In the genomic region with DNA sequence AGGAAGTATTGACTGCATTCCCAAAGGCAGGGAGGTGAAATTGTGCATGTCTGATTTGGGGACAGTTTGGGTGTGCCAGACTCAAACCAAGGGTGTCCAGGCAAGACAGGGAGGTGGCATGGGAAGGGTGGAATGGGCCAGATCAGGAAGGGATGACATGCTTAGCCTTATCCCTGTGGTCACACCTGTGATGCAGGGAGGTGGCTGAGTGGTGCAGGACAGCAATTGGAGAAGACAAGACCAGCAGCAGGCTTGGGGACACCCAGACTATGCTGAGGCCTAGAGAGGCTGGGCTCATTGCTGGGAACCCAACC, we compare ENCODE assay signal across 14 cellular contexts. TPM values are rescaled to one million over a fixed set of nuclear protein-coding genes. Genes with fewer than 3 reads are reported as not detected.
DNase-seq lines count a peak whose midpoint lies in the region; ATAC-seq and TF ChIP-seq lines count a peak whose summit lies in the region.
"Had no signal": no experiment of that assay in that cellular context is flagged by ENCODE, and none has a peak within 500 bp of the region (broad histone marks: within the 10 kb centered on the region; RNA-seq: fewer than 3 reads in every experiment).

No MANE protein-coding gene starts in this region.

- no peak overlapping the region for H3K27ac ChIP-seq in CD4-positive, CD25-positive, alpha-beta regulatory T cell (ENCODE audit: insufficient read depth, low read length, poor library complexity, severe bottlenecking)
- no peak overlapping the region; the same call in 1 of the 2 replicates for H3K27ac ChIP-seq in HEK293 (ENCODE audit: extremely low read depth, low read depth, low read length)
- peak overlapping the region; percentile 47 for H3K27ac ChIP-seq in cingulate gyrus (ENCODE audit: low read depth, low read length)
- H3K27ac ChIP-seq: epithelial cell of prostate had no signal

- peak overlapping the region in 3 of 4 donors; percentile 8 to 59 (median 17) for H3K4me3 Mint-ChIP-seq in CD4-positive, CD25-positive, alpha-beta regulatory T cell
- peak overlapping the region; percentile 48 for H3K4me3 Mint-ChIP-seq in osteocyte (ENCODE audit: unreplicated experiment)

- peaks cover 27% of the 10 kb centered on the region for H3K4me1 ChIP-seq in CD4-positive, CD25-positive, alpha-beta regulatory T cell (ENCODE audit: control insufficient read depth, insufficient read depth, low read length, poor library complexity, severe bottlenecking)
- H3K4me1 ChIP-seq in HEK293 (ENCODE audit: control insufficient read depth, insufficient read depth, low read length): peaks cover 11% of the 10 kb centered on the region

- H3K4me3 ChIP-seq in CD4-positive, CD25-positive, alpha-beta regulatory T cell (ENCODE audit: low read depth, low read length): no peak overlapping the region
- H3K4me3 ChIP-seq in HEK293 (ENCODE audit: low read depth, low read length): no peak overlapping the region
- H3K4me3 ChIP-seq: lung had no signal

- CTCF ChIA-PET in HEK293 (lab: Yijun Ruan, JAX): interaction anchor here (0.6 to 1.0 kb wide), 2 partner anchors 37 to 51 kb away, joined by 3 read pairs; no protein-coding TSS in a partner anchor

- H3K36me3 Mint-ChIP-seq in CD4-positive, CD25-positive, alpha-beta regulatory T cell: no peaks in the 10 kb centered on the region
- no peaks in the 10 kb centered on the region for H3K36me3 Mint-ChIP-seq in osteocyte (ENCODE audit: unreplicated experiment)

- intact Hi-C loops in sciatic nerve (cut with DNase I): no loop called here

- peak overlapping the region in 1 of 3 donors; percentile 28 for H3K27ac Mint-ChIP-seq in CD4-positive, CD25-positive, alpha-beta regulatory T cell
- H3K27ac Mint-ChIP-seq in osteocyte (ENCODE audit: unreplicated experiment): no peak overlapping the region
- H3K27ac Mint-ChIP-seq: activated T-helper 2 cell treated with anti-CD3 and anti-CD28 coated beads, Interferon-gamma antibody, Interleukin-2, Interleukin-4, amounts not matched to agents 10 μg/mL and 5 μg/mL and 100 μg/mL, durations not matched to agents 14 hours and 24 hours and 36 hours had no signal

- no peak for DNase-seq in CD4-positive, CD25-positive, alpha-beta regulatory T cell
- no peak for DNase-seq in osteocyte (ENCODE audit: extremely low spot score, unreplicated experiment)
- DNase-seq in sciatic nerve (ENCODE audit: low spot score): no peak
- no peak for DNase-seq in HuH-7 (ENCODE audit: low spot score)
- no peak for DNase-seq in NCI-H510A treated with DMSO at 0.1 percent for 48 hours (lab: John Stamatoyannopoulos, UW)
- DNase-seq: activated CD4-positive, alpha-beta T cell treated with anti-CD3 and anti-CD28 coated beads for 4 hours; NCI-H1436 treated with DMSO at 0.1 percent for 48 hours had no signal

- peaks cover 0 to 34% (median 3%) of the 10 kb centered on the region in 4 donors for H3K4me1 Mint-ChIP-seq in CD4-positive, CD25-positive, alpha-beta regulatory T cell
- H3K4me1 Mint-ChIP-seq in osteocyte (ENCODE audit: unreplicated experiment): peaks cover 21% of the 10 kb centered on the region

- peaks cover 26% of the 10 kb centered on the region for H3K27me3 ChIP-seq in CD4-positive, CD25-positive, alpha-beta regulatory T cell (ENCODE audit: control insufficient read depth, insufficient read depth, low read length)

- TF ChIP-seq CTCF in HEK293 (tag by site-specific recombination; IDR thresholded peaks at IDR 0.05) (no peak), osteocyte (IDR thresholded peaks at IDR 0.05) (no peak)

- no peaks in the 10 kb centered on the region for H3K36me3 ChIP-seq in CD4-positive, CD25-positive, alpha-beta regulatory T cell (ENCODE audit: control insufficient read depth, insufficient read depth, low read length)
- no peaks in the 10 kb centered on the region for H3K36me3 ChIP-seq in HEK293 (ENCODE audit: control insufficient read depth in 2 of 2, insufficient read depth in 1 of 2, low read length in 2 of 2)
- H3K36me3 ChIP-seq: cardiac muscle cell had no signal

- H3K9me3 Mint-ChIP-seq in CD4-positive, CD25-positive, alpha-beta regulatory T cell: peaks cover 0 to 2% (median 0%) of the 10 kb centered on the region in 7 donors
- H3K9me3 Mint-ChIP-seq in osteocyte (ENCODE audit: unreplicated experiment): no peaks in the 10 kb centered on the region
- H3K9me3 Mint-ChIP-seq: activated T-helper 2 cell treated with anti-CD3 and anti-CD28 coated beads, Interferon-gamma antibody, Interleukin-2, Interleukin-4, amounts not matched to agents 10 μg/mL and 5 μg/mL and 100 μg/mL, durations not matched to agents 14 hours and 24 hours and 36 hours had no signal

- peaks cover 56% of the 10 kb centered on the region for H3K27me3 Mint-ChIP-seq in CD4-positive, CD25-positive, alpha-beta regulatory T cell
- H3K27me3 Mint-ChIP-seq in osteocyte (ENCODE audit: unreplicated experiment): peaks cover 8% of the 10 kb centered on the region

- POLR2A ChIA-PET in HEK293 (lab: Yijun Ruan, JAX): interaction anchor here (0.9 kb wide), 1 partner anchor 22 kb away, joined by 3 read pairs; no protein-coding TSS in a partner anchor

- H3K9me3 ChIP-seq in CD4-positive, CD25-positive, alpha-beta regulatory T cell (ENCODE audit: control insufficient read depth in 2 of 2, low read length in 2 of 2): no peaks in the 10 kb centered on the region
- H3K9me3 ChIP-seq in HEK293 (ENCODE audit: control insufficient read depth, insufficient read depth, low read depth, low read length): no peaks in the 10 kb centered on the region

- no peak for ATAC-seq in CD4-positive, CD25-positive, alpha-beta regulatory T cell (ENCODE audit: low read depth in 2 of 2)
- ATAC-seq in sciatic nerve: no peak
- no peak for ATAC-seq in GM18868 (IDR thresholded peaks at IDR 0.05; ENCODE audit: unreplicated experiment)

TF ChIP-seq in HEK293, 187 proteins besides CTCF, POLR2A, EP300 and RAD21 (continues in another document):
- no peak for TF ChIP-seq ZNF2 (tag by site-specific recombination; IDR thresholded peaks at IDR 0.05)
- no peak for TF ChIP-seq ZBTB17 (tag by site-specific recombination; IDR thresholded peaks at IDR 0.05)
- TF ChIP-seq, protein P1, sequence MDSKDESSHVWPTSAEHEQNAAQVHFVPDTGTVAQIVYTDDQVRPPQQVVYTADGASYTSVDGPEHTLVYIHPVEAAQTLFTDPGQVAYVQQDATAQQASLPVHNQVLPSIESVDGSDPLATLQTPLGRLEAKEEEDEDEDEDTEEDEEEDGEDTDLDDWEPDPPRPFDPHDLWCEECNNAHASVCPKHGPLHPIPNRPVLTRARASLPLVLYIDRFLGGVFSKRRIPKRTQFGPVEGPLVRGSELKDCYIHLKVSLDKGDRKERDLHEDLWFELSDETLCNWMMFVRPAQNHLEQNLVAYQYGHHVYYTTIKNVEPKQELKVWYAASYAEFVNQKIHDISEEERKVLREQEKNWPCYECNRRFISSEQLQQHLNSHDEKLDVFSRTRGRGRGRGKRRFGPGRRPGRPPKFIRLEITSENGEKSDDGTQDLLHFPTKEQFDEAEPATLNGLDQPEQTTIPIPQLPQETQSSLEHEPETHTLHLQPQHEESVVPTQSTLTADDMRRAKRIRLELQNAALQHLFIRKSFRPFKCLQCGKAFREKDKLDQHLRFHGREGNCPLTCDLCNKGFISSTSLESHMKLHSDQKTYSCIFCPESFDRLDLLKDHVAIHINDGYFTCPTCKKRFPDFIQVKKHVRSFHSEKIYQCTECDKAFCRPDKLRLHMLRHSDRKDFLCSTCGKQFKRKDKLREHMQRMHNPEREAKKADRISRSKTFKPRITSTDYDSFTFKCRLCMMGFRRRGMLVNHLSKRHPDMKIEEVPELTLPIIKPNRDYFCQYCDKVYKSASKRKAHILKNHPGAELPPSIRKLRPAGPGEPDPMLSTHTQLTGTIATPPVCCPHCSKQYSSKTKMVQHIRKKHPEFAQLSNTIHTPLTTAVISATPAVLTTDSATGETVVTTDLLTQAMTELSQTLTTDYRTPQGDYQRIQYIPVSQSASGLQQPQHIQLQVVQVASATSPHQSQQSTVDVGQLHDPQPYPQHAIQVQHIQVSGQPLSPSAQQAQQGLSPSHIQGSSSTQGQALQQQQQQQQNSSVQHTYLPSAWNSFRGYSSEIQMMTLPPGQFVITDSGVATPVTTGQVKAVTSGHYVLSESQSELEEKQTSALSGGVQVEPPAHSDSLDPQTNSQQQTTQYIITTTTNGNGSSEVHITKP (tag by site-specific recombination; IDR thresholded peaks at IDR 0.05): no peak; the same call in 1 of the 2 replicates
- TF ChIP-seq, protein P2, sequence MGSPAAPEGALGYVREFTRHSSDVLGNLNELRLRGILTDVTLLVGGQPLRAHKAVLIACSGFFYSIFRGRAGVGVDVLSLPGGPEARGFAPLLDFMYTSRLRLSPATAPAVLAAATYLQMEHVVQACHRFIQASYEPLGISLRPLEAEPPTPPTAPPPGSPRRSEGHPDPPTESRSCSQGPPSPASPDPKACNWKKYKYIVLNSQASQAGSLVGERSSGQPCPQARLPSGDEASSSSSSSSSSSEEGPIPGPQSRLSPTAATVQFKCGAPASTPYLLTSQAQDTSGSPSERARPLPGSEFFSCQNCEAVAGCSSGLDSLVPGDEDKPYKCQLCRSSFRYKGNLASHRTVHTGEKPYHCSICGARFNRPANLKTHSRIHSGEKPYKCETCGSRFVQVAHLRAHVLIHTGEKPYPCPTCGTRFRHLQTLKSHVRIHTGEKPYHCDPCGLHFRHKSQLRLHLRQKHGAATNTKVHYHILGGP (tag by site-specific recombination; IDR thresholded peaks at IDR 0.05): no peak
- TF ChIP-seq ZNF223 (tag by site-specific recombination; IDR thresholded peaks at IDR 0.05): 0 out of 2 replicates have a peak, but pooled peaks have one; percentile 29
- no peak for TF ChIP-seq ZNF837 (tag by site-specific recombination; IDR thresholded peaks at IDR 0.05)
- TF ChIP-seq, protein P3, sequence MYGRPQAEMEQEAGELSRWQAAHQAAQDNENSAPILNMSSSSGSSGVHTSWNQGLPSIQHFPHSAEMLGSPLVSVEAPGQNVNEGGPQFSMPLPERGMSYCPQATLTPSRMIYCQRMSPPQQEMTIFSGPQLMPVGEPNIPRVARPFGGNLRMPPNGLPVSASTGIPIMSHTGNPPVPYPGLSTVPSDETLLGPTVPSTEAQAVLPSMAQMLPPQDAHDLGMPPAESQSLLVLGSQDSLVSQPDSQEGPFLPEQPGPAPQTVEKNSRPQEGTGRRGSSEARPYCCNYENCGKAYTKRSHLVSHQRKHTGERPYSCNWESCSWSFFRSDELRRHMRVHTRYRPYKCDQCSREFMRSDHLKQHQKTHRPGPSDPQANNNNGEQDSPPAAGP (tag by site-specific recombination; IDR thresholded peaks at IDR 0.05): peak; percentile 35; the same call in 1 of the 2 replicates
- TF ChIP-seq ZNF19 (tag by site-specific recombination; IDR thresholded peaks at IDR 0.05; ENCODE audit: low read depth): no peak
- TF ChIP-seq KLF1 (tag by site-specific recombination; IDR thresholded peaks at IDR 0.05): peak; percentile 45; the same call in 1 of the 2 replicates
- no peak for TF ChIP-seq ZNF350 (tag by site-specific recombination; IDR thresholded peaks at IDR 0.05)
- no peak for TF ChIP-seq ZNF621 (tag by site-specific recombination; IDR thresholded peaks at IDR 0.05)
- TF ChIP-seq EGR2 (tag by site-specific recombination; IDR thresholded peaks at IDR 0.05; ENCODE audit: low read depth): no peak

RNA-seq across cellular contexts. Expression of a gene that starts 4.0 kb away (rescaled TPM):
- total RNA-seq in CD4-positive, CD25-positive, alpha-beta regulatory T cell: 0.91 TPM
- polyA plus RNA-seq in CD4-positive, CD25-positive, alpha-beta regulatory T cell: not detected
- total RNA-seq in osteocyte (0.81 and 0.99 TPM in 2 replicates), sciatic nerve (1.7 TPM)
